Comparison of ENCODE assay signal across 1 cellular context in the genomic region with DNA sequence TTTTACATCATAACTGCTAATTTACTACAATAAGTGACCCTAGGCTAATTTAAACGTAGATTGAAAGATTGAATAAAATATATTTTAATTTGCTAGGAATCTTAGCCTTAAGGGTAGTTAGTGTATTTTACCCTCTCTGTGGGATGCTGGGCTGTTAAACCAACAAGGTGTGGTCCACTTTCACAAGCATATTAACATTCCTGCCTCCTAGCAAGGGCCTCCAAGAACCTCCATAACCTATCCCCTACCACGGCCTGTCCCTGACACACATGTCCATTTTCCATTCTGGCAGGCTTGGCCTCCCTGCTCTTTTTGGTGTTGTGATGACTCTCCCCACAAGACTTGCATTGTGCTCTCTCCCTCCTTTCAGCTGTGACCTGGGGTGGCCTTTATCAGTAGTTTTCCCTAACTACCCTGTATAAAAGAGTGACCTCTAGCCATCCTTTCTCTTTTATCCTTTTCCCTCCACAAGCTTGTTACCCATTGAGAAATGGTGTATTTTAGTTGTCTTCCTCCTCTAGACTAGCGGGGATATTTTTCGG.
TF ChIP-seq lines count a peak whose summit lies in the region.

No MANE protein-coding gene starts in this region.

TF ChIP-seq in HepG2, 621 proteins besides CTCF, POLR2A, EP300 and RAD21:
- TF ChIP-seq ZNF557 (CRISPR knock-in tag; IDR thresholded peaks at IDR 0.05) (no peak), KAT8 (CRISPR knock-in tag; IDR thresholded peaks at IDR 0.05) (no peak), ZNF549 (CRISPR knock-in tag; IDR thresholded peaks at IDR 0.05) (no peak), THYN1 (CRISPR knock-in tag; IDR thresholded peaks at IDR 0.05; ENCODE audit: borderline replicate concordance, low read depth) (no peak), PTBP1 (IDR thresholded peaks at IDR 0.05; ENCODE audit: low read depth, low read length, poor library complexity, severe bottlenecking) (no peak), MED1 (CRISPR knock-in tag; IDR thresholded peaks at IDR 0.05) (no peak)
- TF ChIP-seq, protein P1, sequence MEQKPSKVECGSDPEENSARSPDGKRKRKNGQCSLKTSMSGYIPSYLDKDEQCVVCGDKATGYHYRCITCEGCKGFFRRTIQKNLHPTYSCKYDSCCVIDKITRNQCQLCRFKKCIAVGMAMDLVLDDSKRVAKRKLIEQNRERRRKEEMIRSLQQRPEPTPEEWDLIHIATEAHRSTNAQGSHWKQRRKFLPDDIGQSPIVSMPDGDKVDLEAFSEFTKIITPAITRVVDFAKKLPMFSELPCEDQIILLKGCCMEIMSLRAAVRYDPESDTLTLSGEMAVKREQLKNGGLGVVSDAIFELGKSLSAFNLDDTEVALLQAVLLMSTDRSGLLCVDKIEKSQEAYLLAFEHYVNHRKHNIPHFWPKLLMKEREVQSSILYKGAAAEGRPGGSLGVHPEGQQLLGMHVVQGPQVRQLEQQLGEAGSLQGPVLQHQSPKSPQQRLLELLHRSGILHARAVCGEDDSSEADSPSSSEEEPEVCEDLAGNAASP (CRISPR knock-in tag; IDR thresholded peaks at IDR 0.05; ENCODE audit: borderline replicate concordance): peak; percentile 70; the same call in 1 of the 2 replicates
- TF ChIP-seq, protein P2, sequence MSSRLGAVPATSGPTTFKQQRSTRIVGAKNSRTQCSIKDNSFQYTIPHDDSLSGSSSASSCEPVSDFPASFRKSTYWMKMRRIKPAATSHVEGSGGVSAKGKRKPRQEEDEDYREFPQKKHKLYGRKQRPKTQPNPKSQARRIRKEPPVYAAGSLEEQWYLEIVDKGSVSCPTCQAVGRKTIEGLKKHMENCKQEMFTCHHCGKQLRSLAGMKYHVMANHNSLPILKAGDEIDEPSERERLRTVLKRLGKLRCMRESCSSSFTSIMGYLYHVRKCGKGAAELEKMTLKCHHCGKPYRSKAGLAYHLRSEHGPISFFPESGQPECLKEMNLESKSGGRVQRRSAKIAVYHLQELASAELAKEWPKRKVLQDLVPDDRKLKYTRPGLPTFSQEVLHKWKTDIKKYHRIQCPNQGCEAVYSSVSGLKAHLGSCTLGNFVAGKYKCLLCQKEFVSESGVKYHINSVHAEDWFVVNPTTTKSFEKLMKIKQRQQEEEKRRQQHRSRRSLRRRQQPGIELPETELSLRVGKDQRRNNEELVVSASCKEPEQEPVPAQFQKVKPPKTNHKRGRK (CRISPR knock-in tag; IDR thresholded peaks at IDR 0.05): no peak
